ENCODE assay signal across 1 cellular context in genomic region chr20:380763-381580, GRCh38.
TF ChIP-seq lines count a peak whose summit lies in the region.

No MANE protein-coding gene starts in this region.

TF ChIP-seq in HepG2, 621 proteins besides CTCF, POLR2A, EP300 and RAD21 (continued from another document and continues in another):
- TF ChIP-seq PRDM15 (CRISPR knock-in tag; IDR thresholded peaks at IDR 0.05) (0 out of 2 replicates have a peak, but pooled peaks have one; percentile 47), RBM39 (IDR thresholded peaks at IDR 0.05; ENCODE audit: low read depth, low read length, poor library complexity, severe bottlenecking) (peak; percentile 98), SMAD3 (CRISPR knock-in tag; IDR thresholded peaks at IDR 0.05) (peak; percentile 91), ARNTL (CRISPR knock-in tag; IDR thresholded peaks at IDR 0.05) (peak; percentile 76; the same call in 1 of the 2 replicates), ATF4 (CRISPR knock-in tag; IDR thresholded peaks at IDR 0.05) (peak in 1 of 2 experiments; percentile 100; a peak in 3 of 4 replicates), ZNF354B (CRISPR knock-in tag; IDR thresholded peaks at IDR 0.05) (0 out of 2 replicates have a peak, but pooled peaks have one; percentile 37), TBL1XR1 (IDR thresholded peaks at IDR 0.05; ENCODE audit: borderline replicate concordance, low read length, partially characterized antibody) (peak; percentile 90), POLR2G (IDR thresholded peaks at IDR 0.05; ENCODE audit: low read depth, low read length) (peak; percentile 71), ZNF296 (CRISPR knock-in tag; conservative IDR thresholded peaks at IDR 0.05) (no peak; the same call in 1 of the 2 replicates), NR2C2 (CRISPR knock-in tag; IDR thresholded peaks at IDR 0.05; ENCODE audit: borderline replicate concordance) (peak; percentile 89), STAT5B (CRISPR knock-in tag; IDR thresholded peaks at IDR 0.05) (peak; percentile 90), UBTF (CRISPR knock-in tag; IDR thresholded peaks at IDR 0.05) (peak; percentile 95), SP5 (CRISPR knock-in tag; IDR thresholded peaks at IDR 0.05; ENCODE audit: borderline replicate concordance, low read depth) (peak; percentile 63; the same call in 1 of the 2 replicates), PRDM4 (CRISPR knock-in tag; IDR thresholded peaks at IDR 0.05; ENCODE audit: borderline replicate concordance) (no peak), ZGPAT (CRISPR knock-in tag; IDR thresholded peaks at IDR 0.05) (peak; percentile 96), NFE2 (CRISPR knock-in tag; IDR thresholded peaks at IDR 0.05) (no peak), IRF9 (CRISPR knock-in tag; IDR thresholded peaks at IDR 0.05; ENCODE audit: borderline replicate concordance) (peak; percentile 89), ZNF382 (CRISPR knock-in tag; IDR thresholded peaks at IDR 0.05; ENCODE audit: borderline replicate concordance) (no peak), HIVEP1 (CRISPR knock-in tag; IDR thresholded peaks at IDR 0.05) (peak; percentile 90; the same call in 1 of the 2 replicates), TOE1 (CRISPR knock-in tag; IDR thresholded peaks at IDR 0.05) (no peak; the same call in 1 of the 2 replicates), RORA (CRISPR knock-in tag; IDR thresholded peaks at IDR 0.05) (no peak), ZNF138 (CRISPR knock-in tag; IDR thresholded peaks at IDR 0.05; ENCODE audit: low read depth) (peak; percentile 60; the same call in 1 of the 2 replicates), ZNF337 (CRISPR knock-in tag; IDR thresholded peaks at IDR 0.05; ENCODE audit: borderline replicate concordance, low read depth) (no peak), SP140L (CRISPR knock-in tag; IDR thresholded peaks at IDR 0.05; ENCODE audit: borderline replicate concordance) (no peak), ZIK1 (CRISPR knock-in tag; IDR thresholded peaks at IDR 0.05; ENCODE audit: borderline replicate concordance, low read depth) (no peak; the same call in 1 of the 2 replicates), TGIF2 (CRISPR knock-in tag; IDR thresholded peaks at IDR 0.05) (peak; percentile 36; the same call in 1 of the 2 replicates), KMT2B (CRISPR knock-in tag; IDR thresholded peaks at IDR 0.05) (peak; percentile 33; the same call in 1 of the 2 replicates), ZNF547 (CRISPR knock-in tag; IDR thresholded peaks at IDR 0.05) (peak; percentile 6), DRAP1 (CRISPR knock-in tag; IDR thresholded peaks at IDR 0.05) (peak; percentile 66; the same call in 1 of the 2 replicates), STAG1 (CRISPR knock-in tag; IDR thresholded peaks at IDR 0.05) (peak; percentile 47; the same call in 1 of the 2 replicates), ZNF101 (CRISPR knock-in tag; IDR thresholded peaks at IDR 0.05; ENCODE audit: borderline replicate concordance, low read depth) (peak; percentile 75; the same call in 1 of the 2 replicates), ZNF44 (CRISPR knock-in tag; IDR thresholded peaks at IDR 0.05) (no peak), EZH2 (conservative IDR thresholded peaks at IDR 0.05; ENCODE audit: low read depth, low read length) (no peak), ZNF557 (CRISPR knock-in tag; IDR thresholded peaks at IDR 0.05) (0 out of 2 replicates have a peak, but pooled peaks have one; percentile 37), MAFK (conservative IDR thresholded peaks at IDR 0.05 in 1 of 2, IDR thresholded peaks at IDR 0.05 in 1 of 2; ENCODE audit: low read length in 2 of 2) (no peak), ZNF839 (CRISPR knock-in tag; IDR thresholded peaks at IDR 0.05; ENCODE audit: borderline replicate concordance) (no peak), ZBTB7A (CRISPR knock-in tag; IDR thresholded peaks at IDR 0.05) (no peak; the same call in 1 of the 2 replicates), HOXA9 (CRISPR knock-in tag; IDR thresholded peaks at IDR 0.05; ENCODE audit: borderline replicate concordance) (no peak), PITX1 (CRISPR knock-in tag; IDR thresholded peaks at IDR 0.05) (peak; percentile 93), ZNF513 (CRISPR knock-in tag; conservative IDR thresholded peaks at IDR 0.05) (no peak; the same call in 1 of the 2 replicates), SETDB1 (CRISPR knock-in tag; IDR thresholded peaks at IDR 0.05; ENCODE audit: borderline replicate concordance) (no peak), ZMYM2 (CRISPR knock-in tag; IDR thresholded peaks at IDR 0.05) (no peak), YY1 (IDR thresholded peaks at IDR 0.05; ENCODE audit: insufficient read depth, insufficient replicate concordance, low read depth, low read length) (peak; percentile 61), NPAS2 (CRISPR knock-in tag; IDR thresholded peaks at IDR 0.05; ENCODE audit: borderline replicate concordance) (no peak; the same call in 1 of the 2 replicates), ZNF24 (IDR thresholded peaks at IDR 0.05) (peak; percentile 24; the same call in 1 of the 2 replicates), THAP8 (CRISPR knock-in tag; IDR thresholded peaks at IDR 0.05; ENCODE audit: borderline replicate concordance) (no peak), ZBTB33 (CRISPR knock-in tag; IDR thresholded peaks at IDR 0.05) (peak; percentile 75; the same call in 1 of the 2 replicates), ZFP1 (CRISPR knock-in tag; IDR thresholded peaks at IDR 0.05) (0 out of 2 replicates have a peak, but pooled peaks have one; percentile 20), SRF (IDR thresholded peaks at IDR 0.05; ENCODE audit: low read depth, low read length) (0 out of 2 replicates have a peak, but pooled peaks have one; percentile 10)
